1 cellular context compared by ENCODE assay signal in the genomic region with DNA sequence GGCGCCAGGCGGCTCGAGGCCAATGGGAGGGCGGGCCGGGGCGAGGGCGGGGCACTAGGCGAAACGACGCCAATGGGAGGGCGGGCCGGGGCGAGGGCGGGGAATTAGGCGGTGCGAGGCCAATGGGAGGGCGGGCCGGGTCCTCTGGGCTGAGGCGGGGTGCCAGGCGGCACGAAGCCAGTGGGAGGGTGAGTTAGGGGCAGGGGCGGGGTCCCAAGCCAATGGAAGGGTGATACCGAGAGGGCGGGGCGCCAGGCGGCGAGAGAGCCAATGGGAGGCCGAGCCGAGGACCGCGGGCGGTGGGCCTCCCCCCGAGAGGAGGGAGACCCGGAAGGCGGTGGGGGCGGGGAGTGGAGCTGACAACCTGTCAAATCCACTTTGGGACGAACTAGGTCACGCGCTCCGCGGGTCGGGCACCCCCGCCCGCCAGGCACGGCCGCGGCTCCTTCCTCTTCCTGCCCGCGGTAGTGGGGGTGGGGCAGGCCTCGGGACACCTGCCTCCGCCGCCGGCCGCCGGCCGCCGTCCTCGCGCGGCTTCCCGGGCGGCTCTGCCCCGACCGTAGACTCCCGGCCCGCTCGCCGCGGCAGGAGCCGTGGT.
TF ChIP-seq lines count a peak whose summit lies in the region.

No MANE protein-coding gene starts in this region.

TF ChIP-seq in K562, 482 proteins besides CTCF, POLR2A, EP300 and RAD21 (continued from another document and continues in another):
- TF ChIP-seq GTF3C2 (IDR thresholded peaks at IDR 0.05; ENCODE audit: borderline replicate concordance, extremely low read depth, insufficient read length) (no peak), GATAD2B (IDR thresholded peaks at IDR 0.05; ENCODE audit: borderline replicate concordance) (no peak; the same call in none of the 2 replicates), ZNF445 (CRISPR knock-in tag; IDR thresholded peaks at IDR 0.05; ENCODE audit: low read depth) (no peak), PPARD (CRISPR knock-in tag; IDR thresholded peaks at IDR 0.05) (no peak), TAL1 (IDR thresholded peaks at IDR 0.05) (no peak), CEBPG (CRISPR knock-in tag; IDR thresholded peaks at IDR 0.05) (no peak), CEBPG (tag; conservative IDR thresholded peaks at IDR 0.05 in 1 of 2, IDR thresholded peaks at IDR 0.05 in 1 of 2) (no peak), MCM7 (IDR thresholded peaks at IDR 0.05) (no peak), ZBTB12 (CRISPR knock-in tag; IDR thresholded peaks at IDR 0.05) (no peak), ZNF280A (IDR thresholded peaks at IDR 0.05; ENCODE audit: low read depth, partially characterized antibody) (no peak), TCF7 (IDR thresholded peaks at IDR 0.05; ENCODE audit: borderline replicate concordance) (no peak), ATF7 (IDR thresholded peaks at IDR 0.05) (peak; percentile 87), TEAD1 (CRISPR knock-in tag; IDR thresholded peaks at IDR 0.05) (peak in 1 of 2 experiments; percentile 78; a peak in 1 of 4 replicates), ZNF408 (CRISPR knock-in tag; IDR thresholded peaks at IDR 0.05; ENCODE audit: low read depth) (no peak), ZKSCAN8 (CRISPR knock-in tag; IDR thresholded peaks at IDR 0.05) (no peak), ETS2 (tag; IDR thresholded peaks at IDR 0.05; ENCODE audit: borderline replicate concordance, poor library complexity, severe bottlenecking) (no peak), PTRF (tag; IDR thresholded peaks at IDR 0.05) (no peak), SAFB (IDR thresholded peaks at IDR 0.05; ENCODE audit: borderline replicate concordance, low read depth, low read length) (no peak; the same call in 1 of the 2 replicates), TCF3 (CRISPR knock-in tag; IDR thresholded peaks at IDR 0.05) (no peak), USF1 (CRISPR knock-in tag; IDR thresholded peaks at IDR 0.05) (peak; percentile 81), KDM2B (CRISPR knock-in tag; IDR thresholded peaks at IDR 0.05) (no peak), NR3C1 (CRISPR knock-in tag; IDR thresholded peaks at IDR 0.05) (no peak), JUN (IDR thresholded peaks at IDR 0.05; ENCODE audit: borderline replicate concordance, low read depth, low read length) (peak; percentile 62; the same call in 1 of the 2 replicates), JUN (CRISPR knock-in tag; IDR thresholded peaks at IDR 0.05; ENCODE audit: borderline replicate concordance) (0 out of 2 replicates have a peak, but pooled peaks have one; percentile 90), STAT5A (IDR thresholded peaks at IDR 0.05; ENCODE audit: borderline replicate concordance, low read length) (0 out of 2 replicates have a peak, but pooled peaks have one; percentile 4), U2AF2 (optimal IDR thresholded peaks at IDR 0.05; ENCODE audit: low read depth, low read length) (no peak), SMC3 (conservative IDR thresholded peaks at IDR 0.05; ENCODE audit: insufficient read depth, low read depth, low read length) (no peak), KHSRP (IDR thresholded peaks at IDR 0.05) (no peak), SUPT5H (IDR thresholded peaks at IDR 0.05) (no peak; the same call in 1 of the 2 replicates), ASH1L (IDR thresholded peaks at IDR 0.05; ENCODE audit: borderline replicate concordance, low read depth, partially characterized antibody) (no peak), ZFP91 (CRISPR knock-in tag; IDR thresholded peaks at IDR 0.05) (no peak), SMAD1 (IDR thresholded peaks at IDR 0.05; ENCODE audit: low read depth, low read length, partially characterized antibody) (peak; percentile 17), SIRT6 (IDR thresholded peaks at IDR 0.05; ENCODE audit: low read depth, low read length) (no peak), TEAD2 (tag; IDR thresholded peaks at IDR 0.05) (no peak), RBM17 (IDR thresholded peaks at IDR 0.05; ENCODE audit: borderline replicate concordance, low read depth, low read length) (no peak), KLF6 (CRISPR knock-in tag; IDR thresholded peaks at IDR 0.05; ENCODE audit: borderline replicate concordance) (no peak), ZNF586 (CRISPR knock-in tag; conservative IDR thresholded peaks at IDR 0.05) (no peak), ZNF57 (CRISPR knock-in tag; IDR thresholded peaks at IDR 0.05) (no peak)
- TF ChIP-seq, protein P1, sequence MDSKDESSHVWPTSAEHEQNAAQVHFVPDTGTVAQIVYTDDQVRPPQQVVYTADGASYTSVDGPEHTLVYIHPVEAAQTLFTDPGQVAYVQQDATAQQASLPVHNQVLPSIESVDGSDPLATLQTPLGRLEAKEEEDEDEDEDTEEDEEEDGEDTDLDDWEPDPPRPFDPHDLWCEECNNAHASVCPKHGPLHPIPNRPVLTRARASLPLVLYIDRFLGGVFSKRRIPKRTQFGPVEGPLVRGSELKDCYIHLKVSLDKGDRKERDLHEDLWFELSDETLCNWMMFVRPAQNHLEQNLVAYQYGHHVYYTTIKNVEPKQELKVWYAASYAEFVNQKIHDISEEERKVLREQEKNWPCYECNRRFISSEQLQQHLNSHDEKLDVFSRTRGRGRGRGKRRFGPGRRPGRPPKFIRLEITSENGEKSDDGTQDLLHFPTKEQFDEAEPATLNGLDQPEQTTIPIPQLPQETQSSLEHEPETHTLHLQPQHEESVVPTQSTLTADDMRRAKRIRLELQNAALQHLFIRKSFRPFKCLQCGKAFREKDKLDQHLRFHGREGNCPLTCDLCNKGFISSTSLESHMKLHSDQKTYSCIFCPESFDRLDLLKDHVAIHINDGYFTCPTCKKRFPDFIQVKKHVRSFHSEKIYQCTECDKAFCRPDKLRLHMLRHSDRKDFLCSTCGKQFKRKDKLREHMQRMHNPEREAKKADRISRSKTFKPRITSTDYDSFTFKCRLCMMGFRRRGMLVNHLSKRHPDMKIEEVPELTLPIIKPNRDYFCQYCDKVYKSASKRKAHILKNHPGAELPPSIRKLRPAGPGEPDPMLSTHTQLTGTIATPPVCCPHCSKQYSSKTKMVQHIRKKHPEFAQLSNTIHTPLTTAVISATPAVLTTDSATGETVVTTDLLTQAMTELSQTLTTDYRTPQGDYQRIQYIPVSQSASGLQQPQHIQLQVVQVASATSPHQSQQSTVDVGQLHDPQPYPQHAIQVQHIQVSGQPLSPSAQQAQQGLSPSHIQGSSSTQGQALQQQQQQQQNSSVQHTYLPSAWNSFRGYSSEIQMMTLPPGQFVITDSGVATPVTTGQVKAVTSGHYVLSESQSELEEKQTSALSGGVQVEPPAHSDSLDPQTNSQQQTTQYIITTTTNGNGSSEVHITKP (IDR thresholded peaks at IDR 0.05; ENCODE audit: partially characterized antibody) = peak; percentile 53
- TF ChIP-seq, protein P2, sequence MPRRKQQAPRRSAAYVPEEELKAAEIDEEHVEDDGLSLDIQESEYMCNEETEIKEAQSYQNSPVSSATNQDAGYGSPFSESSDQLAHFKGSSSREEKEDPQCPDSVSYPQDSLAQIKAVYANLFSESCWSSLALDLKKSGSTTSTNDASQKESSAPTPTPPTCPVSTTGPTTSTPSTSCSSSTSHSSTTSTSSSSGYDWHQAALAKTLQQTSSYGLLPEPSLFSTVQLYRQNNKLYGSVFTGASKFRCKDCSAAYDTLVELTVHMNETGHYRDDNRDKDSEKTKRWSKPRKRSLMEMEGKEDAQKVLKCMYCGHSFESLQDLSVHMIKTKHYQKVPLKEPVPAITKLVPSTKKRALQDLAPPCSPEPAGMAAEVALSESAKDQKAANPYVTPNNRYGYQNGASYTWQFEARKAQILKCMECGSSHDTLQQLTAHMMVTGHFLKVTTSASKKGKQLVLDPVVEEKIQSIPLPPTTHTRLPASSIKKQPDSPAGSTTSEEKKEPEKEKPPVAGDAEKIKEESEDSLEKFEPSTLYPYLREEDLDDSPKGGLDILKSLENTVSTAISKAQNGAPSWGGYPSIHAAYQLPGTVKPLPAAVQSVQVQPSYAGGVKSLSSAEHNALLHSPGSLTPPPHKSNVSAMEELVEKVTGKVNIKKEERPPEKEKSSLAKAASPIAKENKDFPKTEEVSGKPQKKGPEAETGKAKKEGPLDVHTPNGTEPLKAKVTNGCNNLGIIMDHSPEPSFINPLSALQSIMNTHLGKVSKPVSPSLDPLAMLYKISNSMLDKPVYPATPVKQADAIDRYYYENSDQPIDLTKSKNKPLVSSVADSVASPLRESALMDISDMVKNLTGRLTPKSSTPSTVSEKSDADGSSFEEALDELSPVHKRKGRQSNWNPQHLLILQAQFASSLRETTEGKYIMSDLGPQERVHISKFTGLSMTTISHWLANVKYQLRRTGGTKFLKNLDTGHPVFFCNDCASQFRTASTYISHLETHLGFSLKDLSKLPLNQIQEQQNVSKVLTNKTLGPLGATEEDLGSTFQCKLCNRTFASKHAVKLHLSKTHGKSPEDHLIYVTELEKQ (CRISPR knock-in tag; IDR thresholded peaks at IDR 0.05) = no peak
